ENCODE assay signal across 1 cellular context in genomic region chr22:36387914-36388864, GRCh38.
TF ChIP-seq lines count a peak whose summit lies in the region.

TSS of gene MYH9 (minus strand) at chr22:36387967. CDS start at chr22:36349236, 38,731 bp downstream.

TF ChIP-seq in HepG2, 621 proteins besides CTCF, POLR2A, EP300 and RAD21 (continued from another document and continues in another):
- no peak for TF ChIP-seq MNT (IDR thresholded peaks at IDR 0.05)
- TF ChIP-seq NFYB (CRISPR knock-in tag; IDR thresholded peaks at IDR 0.05) = peak; percentile 98
- 0 out of 2 replicates have a peak, but pooled peaks have one; percentile 31 for TF ChIP-seq MIER3 (CRISPR knock-in tag; IDR thresholded peaks at IDR 0.05; ENCODE audit: borderline replicate concordance)
- TF ChIP-seq TCF12 (IDR thresholded peaks at IDR 0.05) = no peak
- TF ChIP-seq TCF12 (CRISPR knock-in tag; IDR thresholded peaks at IDR 0.05) = no peak
- TF ChIP-seq SIN3B (IDR thresholded peaks at IDR 0.05; ENCODE audit: low read length) = no peak
- TF ChIP-seq, protein P1, sequence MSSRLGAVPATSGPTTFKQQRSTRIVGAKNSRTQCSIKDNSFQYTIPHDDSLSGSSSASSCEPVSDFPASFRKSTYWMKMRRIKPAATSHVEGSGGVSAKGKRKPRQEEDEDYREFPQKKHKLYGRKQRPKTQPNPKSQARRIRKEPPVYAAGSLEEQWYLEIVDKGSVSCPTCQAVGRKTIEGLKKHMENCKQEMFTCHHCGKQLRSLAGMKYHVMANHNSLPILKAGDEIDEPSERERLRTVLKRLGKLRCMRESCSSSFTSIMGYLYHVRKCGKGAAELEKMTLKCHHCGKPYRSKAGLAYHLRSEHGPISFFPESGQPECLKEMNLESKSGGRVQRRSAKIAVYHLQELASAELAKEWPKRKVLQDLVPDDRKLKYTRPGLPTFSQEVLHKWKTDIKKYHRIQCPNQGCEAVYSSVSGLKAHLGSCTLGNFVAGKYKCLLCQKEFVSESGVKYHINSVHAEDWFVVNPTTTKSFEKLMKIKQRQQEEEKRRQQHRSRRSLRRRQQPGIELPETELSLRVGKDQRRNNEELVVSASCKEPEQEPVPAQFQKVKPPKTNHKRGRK (CRISPR knock-in tag; IDR thresholded peaks at IDR 0.05) = no peak
- TF ChIP-seq ZNF687 (CRISPR knock-in tag; IDR thresholded peaks at IDR 0.05) = peak; percentile 69
- TF ChIP-seq ZNF180 (CRISPR knock-in tag; IDR thresholded peaks at IDR 0.05; ENCODE audit: borderline replicate concordance, low read depth) = no peak
- no peak for TF ChIP-seq ZNF136 (CRISPR knock-in tag; IDR thresholded peaks at IDR 0.05; ENCODE audit: low read depth)
- no peak for TF ChIP-seq FOSL1 (CRISPR knock-in tag; IDR thresholded peaks at IDR 0.05; ENCODE audit: borderline replicate concordance)
- TF ChIP-seq ZNF773 (CRISPR knock-in tag; IDR thresholded peaks at IDR 0.05; ENCODE audit: borderline replicate concordance) = no peak
- no peak for TF ChIP-seq ZNF143 (CRISPR knock-in tag; IDR thresholded peaks at IDR 0.05)
- TF ChIP-seq ZNF24 (IDR thresholded peaks at IDR 0.05) = no peak
- peak; percentile 26 for TF ChIP-seq IKZF4 (CRISPR knock-in tag; IDR thresholded peaks at IDR 0.05; ENCODE audit: borderline replicate concordance, low read depth, not compliant biosample characterization)
- TF ChIP-seq ATF1 (CRISPR knock-in tag; IDR thresholded peaks at IDR 0.05) = peak; percentile 56; the same call in 1 of the 2 replicates
- peak; percentile 21; the same call in 1 of the 2 replicates for TF ChIP-seq KMT2B (CRISPR knock-in tag; IDR thresholded peaks at IDR 0.05)
- TF ChIP-seq SOX5 (CRISPR knock-in tag; IDR thresholded peaks at IDR 0.05; ENCODE audit: borderline replicate concordance) = peak; percentile 45; the same call in 1 of the 2 replicates
- TF ChIP-seq ZSCAN20 (CRISPR knock-in tag; IDR thresholded peaks at IDR 0.05; ENCODE audit: borderline replicate concordance) = peak; percentile 73; the same call in 1 of the 2 replicates
- TF ChIP-seq PCBP1 (IDR thresholded peaks at IDR 0.05; ENCODE audit: borderline replicate concordance, low read depth, low read length) = peak; percentile 63; the same call in 1 of the 2 replicates
- peak; percentile 42 for TF ChIP-seq HNRNPK (IDR thresholded peaks at IDR 0.05; ENCODE audit: low read depth, low read length, poor library complexity, severe bottlenecking)
- peak; percentile 55 for TF ChIP-seq ZFY (CRISPR knock-in tag; IDR thresholded peaks at IDR 0.05)
- 0 out of 2 replicates have a peak, but pooled peaks have one; percentile 59 for TF ChIP-seq ETV6 (CRISPR knock-in tag; conservative IDR thresholded peaks at IDR 0.05)
- no peak for TF ChIP-seq ATRX (CRISPR knock-in tag; IDR thresholded peaks at IDR 0.05; ENCODE audit: borderline replicate concordance)
- peak; percentile 52; the same call in 1 of the 2 replicates for TF ChIP-seq AHR (CRISPR knock-in tag; IDR thresholded peaks at IDR 0.05)
- TF ChIP-seq SOX13 (IDR thresholded peaks at IDR 0.05) = no peak
- 0 out of 4 replicates have a peak, but pooled peaks of 1 of the 2 experiments have one; percentile 29 for TF ChIP-seq SOX13 (CRISPR knock-in tag; conservative IDR thresholded peaks at IDR 0.05 in 1 of 2, IDR thresholded peaks at IDR 0.05 in 1 of 2)
- TF ChIP-seq ZNF160 (CRISPR knock-in tag; IDR thresholded peaks at IDR 0.05) = peak; percentile 30; the same call in 1 of the 2 replicates
- no peak for TF ChIP-seq ZMAT5 (CRISPR knock-in tag; IDR thresholded peaks at IDR 0.05; ENCODE audit: borderline replicate concordance, low read depth)
- TF ChIP-seq NONO (IDR thresholded peaks at IDR 0.05) = no peak
- TF ChIP-seq NONO (CRISPR knock-in tag; conservative IDR thresholded peaks at IDR 0.05) = peak; percentile 76
- no peak for TF ChIP-seq ZNF549 (CRISPR knock-in tag; IDR thresholded peaks at IDR 0.05)
- no peak; the same call in 1 of the 2 replicates for TF ChIP-seq ZNF598 (CRISPR knock-in tag; IDR thresholded peaks at IDR 0.05; ENCODE audit: borderline replicate concordance)
- no peak for TF ChIP-seq NBN (conservative IDR thresholded peaks at IDR 0.05)
- peak; percentile 84 for TF ChIP-seq E2F1 (CRISPR knock-in tag; IDR thresholded peaks at IDR 0.05)
- TF ChIP-seq, protein P2, sequence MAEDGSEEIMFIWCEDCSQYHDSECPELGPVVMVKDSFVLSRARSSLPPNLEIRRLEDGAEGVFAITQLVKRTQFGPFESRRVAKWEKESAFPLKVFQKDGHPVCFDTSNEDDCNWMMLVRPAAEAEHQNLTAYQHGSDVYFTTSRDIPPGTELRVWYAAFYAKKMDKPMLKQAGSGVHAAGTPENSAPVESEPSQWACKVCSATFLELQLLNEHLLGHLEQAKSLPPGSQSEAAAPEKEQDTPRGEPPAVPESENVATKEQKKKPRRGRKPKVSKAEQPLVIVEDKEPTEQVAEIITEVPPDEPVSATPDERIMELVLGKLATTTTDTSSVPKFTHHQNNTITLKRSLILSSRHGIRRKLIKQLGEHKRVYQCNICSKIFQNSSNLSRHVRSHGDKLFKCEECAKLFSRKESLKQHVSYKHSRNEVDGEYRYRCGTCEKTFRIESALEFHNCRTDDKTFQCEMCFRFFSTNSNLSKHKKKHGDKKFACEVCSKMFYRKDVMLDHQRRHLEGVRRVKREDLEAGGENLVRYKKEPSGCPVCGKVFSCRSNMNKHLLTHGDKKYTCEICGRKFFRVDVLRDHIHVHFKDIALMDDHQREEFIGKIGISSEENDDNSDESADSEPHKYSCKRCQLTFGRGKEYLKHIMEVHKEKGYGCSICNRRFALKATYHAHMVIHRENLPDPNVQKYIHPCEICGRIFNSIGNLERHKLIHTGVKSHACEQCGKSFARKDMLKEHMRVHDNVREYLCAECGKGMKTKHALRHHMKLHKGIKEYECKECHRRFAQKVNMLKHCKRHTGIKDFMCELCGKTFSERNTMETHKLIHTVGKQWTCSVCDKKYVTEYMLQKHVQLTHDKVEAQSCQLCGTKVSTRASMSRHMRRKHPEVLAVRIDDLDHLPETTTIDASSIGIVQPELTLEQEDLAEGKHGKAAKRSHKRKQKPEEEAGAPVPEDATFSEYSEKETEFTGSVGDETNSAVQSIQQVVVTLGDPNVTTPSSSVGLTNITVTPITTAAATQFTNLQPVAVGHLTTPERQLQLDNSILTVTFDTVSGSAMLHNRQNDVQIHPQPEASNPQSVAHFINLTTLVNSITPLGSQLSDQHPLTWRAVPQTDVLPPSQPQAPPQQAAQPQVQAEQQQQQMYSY (CRISPR knock-in tag; IDR thresholded peaks at IDR 0.05) = 0 out of 2 replicates have a peak, but pooled peaks have one; percentile 32
- TF ChIP-seq ZNF674 (CRISPR knock-in tag; IDR thresholded peaks at IDR 0.05; ENCODE audit: low read depth) = no peak
- peak; percentile 32; the same call in 1 of the 2 replicates for TF ChIP-seq MEF2D (CRISPR knock-in tag; IDR thresholded peaks at IDR 0.05)
- peak; percentile 36; the same call in 1 of the 2 replicates for TF ChIP-seq FOXA3 (CRISPR knock-in tag; IDR thresholded peaks at IDR 0.05)
- no peak for TF ChIP-seq NFIB (CRISPR knock-in tag; IDR thresholded peaks at IDR 0.05; ENCODE audit: borderline replicate concordance)
- TF ChIP-seq NR3C1 (CRISPR knock-in tag; IDR thresholded peaks at IDR 0.05) = no peak
- TF ChIP-seq HNRNPLL (IDR thresholded peaks at IDR 0.05; ENCODE audit: low read depth, low read length, poor library complexity, severe bottlenecking) = peak; percentile 64
- TF ChIP-seq, protein P3, sequence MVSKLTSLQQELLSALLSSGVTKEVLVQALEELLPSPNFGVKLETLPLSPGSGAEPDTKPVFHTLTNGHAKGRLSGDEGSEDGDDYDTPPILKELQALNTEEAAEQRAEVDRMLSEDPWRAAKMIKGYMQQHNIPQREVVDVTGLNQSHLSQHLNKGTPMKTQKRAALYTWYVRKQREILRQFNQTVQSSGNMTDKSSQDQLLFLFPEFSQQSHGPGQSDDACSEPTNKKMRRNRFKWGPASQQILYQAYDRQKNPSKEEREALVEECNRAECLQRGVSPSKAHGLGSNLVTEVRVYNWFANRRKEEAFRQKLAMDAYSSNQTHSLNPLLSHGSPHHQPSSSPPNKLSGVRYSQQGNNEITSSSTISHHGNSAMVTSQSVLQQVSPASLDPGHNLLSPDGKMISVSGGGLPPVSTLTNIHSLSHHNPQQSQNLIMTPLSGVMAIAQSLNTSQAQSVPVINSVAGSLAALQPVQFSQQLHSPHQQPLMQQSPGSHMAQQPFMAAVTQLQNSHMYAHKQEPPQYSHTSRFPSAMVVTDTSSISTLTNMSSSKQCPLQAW (CRISPR knock-in tag; IDR thresholded peaks at IDR 0.05) = peak; percentile 74
- TF ChIP-seq THAP11 (CRISPR knock-in tag; IDR thresholded peaks at IDR 0.05) = peak; percentile 71
- TF ChIP-seq SP1 (IDR thresholded peaks at IDR 0.05) = peak; percentile 90; the same call in 1 of the 2 replicates
- TF ChIP-seq SP1 (CRISPR knock-in tag; IDR thresholded peaks at IDR 0.05) = peak; percentile 99
- TF ChIP-seq, protein P4, sequence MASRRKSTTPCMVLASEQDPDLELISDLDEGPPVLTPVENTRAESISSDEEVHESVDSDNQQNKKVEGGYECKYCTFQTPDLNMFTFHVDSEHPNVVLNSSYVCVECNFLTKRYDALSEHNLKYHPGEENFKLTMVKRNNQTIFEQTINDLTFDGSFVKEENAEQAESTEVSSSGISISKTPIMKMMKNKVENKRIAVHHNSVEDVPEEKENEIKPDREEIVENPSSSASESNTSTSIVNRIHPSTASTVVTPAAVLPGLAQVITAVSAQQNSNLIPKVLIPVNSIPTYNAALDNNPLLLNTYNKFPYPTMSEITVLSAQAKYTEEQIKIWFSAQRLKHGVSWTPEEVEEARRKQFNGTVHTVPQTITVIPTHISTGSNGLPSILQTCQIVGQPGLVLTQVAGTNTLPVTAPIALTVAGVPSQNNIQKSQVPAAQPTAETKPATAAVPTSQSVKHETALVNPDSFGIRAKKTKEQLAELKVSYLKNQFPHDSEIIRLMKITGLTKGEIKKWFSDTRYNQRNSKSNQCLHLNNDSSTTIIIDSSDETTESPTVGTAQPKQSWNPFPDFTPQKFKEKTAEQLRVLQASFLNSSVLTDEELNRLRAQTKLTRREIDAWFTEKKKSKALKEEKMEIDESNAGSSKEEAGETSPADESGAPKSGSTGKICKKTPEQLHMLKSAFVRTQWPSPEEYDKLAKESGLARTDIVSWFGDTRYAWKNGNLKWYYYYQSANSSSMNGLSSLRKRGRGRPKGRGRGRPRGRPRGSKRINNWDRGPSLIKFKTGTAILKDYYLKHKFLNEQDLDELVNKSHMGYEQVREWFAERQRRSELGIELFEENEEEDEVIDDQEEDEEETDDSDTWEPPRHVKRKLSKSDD (CRISPR knock-in tag; IDR thresholded peaks at IDR 0.05; ENCODE audit: low read depth) = no peak
- peak; percentile 86 for TF ChIP-seq SAP130 (CRISPR knock-in tag; IDR thresholded peaks at IDR 0.05; ENCODE audit: low read depth)
- TF ChIP-seq ZNF616 (CRISPR knock-in tag; IDR thresholded peaks at IDR 0.05; ENCODE audit: low read depth) = no peak
- peak; percentile 95 for TF ChIP-seq POLR2G (IDR thresholded peaks at IDR 0.05; ENCODE audit: low read depth, low read length)
